In the genomic region with DNA sequence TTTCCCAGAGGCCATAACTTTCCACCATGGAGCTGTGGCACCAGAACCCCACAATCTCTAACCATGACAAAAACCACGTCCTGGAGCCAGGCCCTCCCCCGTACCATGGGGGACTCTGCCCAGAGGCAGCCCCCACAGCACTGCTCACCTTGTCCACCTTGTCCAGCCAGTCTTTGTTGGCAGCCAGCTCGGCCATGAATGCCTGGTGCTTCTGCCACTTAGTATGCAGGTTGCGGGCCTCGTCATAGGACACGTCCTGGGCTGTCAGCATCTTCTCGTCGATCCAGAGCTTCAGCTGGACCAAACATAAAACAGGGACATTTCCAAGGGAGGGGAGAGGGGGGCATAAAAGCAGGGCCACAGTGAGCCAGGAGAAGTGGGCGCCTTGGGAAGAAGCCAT, we compare ENCODE assay signal across 23 cellular contexts. TPM values are rescaled to one million over a fixed set of nuclear protein-coding genes. Genes with fewer than 3 reads are reported as not detected.
DNase-seq lines count a peak whose midpoint lies in the region; TF ChIP-seq lines count a peak whose summit lies in the region.
"Had no signal": no experiment of that assay in that cellular context is flagged by ENCODE, and none has a peak within 500 bp of the region (broad histone marks: within the 10 kb centered on the region; RNA-seq: fewer than 3 reads in every experiment).

No MANE protein-coding gene starts in this region.

- H3K27me3 ChIP-seq in neural progenitor cell = no peaks in the 10 kb centered on the region
- H3K27me3 ChIP-seq: BE2C, BLaER1 had no signal

- peaks cover 6% of the 10 kb centered on the region for H3F3A ChIP-seq in neural progenitor cell (ENCODE audit: low read depth)

- peaks cover 8% of the 10 kb centered on the region; the same call in 1 of the 2 replicates for H3K36me3 ChIP-seq in KOPT-K1 (ENCODE audit: insufficient read depth, low read length)
- H3K36me3 ChIP-seq in neural progenitor cell = no peaks in the 10 kb centered on the region

- no peaks in the 10 kb centered on the region for H3K79me2 ChIP-seq in neural progenitor cell (ENCODE audit: low read depth)

- H2AFZ ChIP-seq in neural progenitor cell (replicated peaks) = no peak overlapping the region

- H3K4me1 Mint-ChIP-seq in neural progenitor cell = peaks cover 3% of the 10 kb centered on the region
- H3K4me1 Mint-ChIP-seq: CD4-positive, alpha-beta memory T cell had no signal

- H3K4me3 Mint-ChIP-seq in neural progenitor cell = no peak overlapping the region
- H3K4me3 Mint-ChIP-seq: CD14-positive monocyte; CD4-positive, alpha-beta memory T cell; CD4-positive, CD25-positive, alpha-beta regulatory T cell; CD8-positive, alpha-beta memory T cell had no signal

- peak overlapping the region; percentile 82 for H3K27ac Mint-ChIP-seq in neural progenitor cell
- H3K27ac Mint-ChIP-seq: CD14-positive monocyte; CD4-positive, alpha-beta memory T cell; CD4-positive, CD25-positive, alpha-beta regulatory T cell had no signal

- TF ChIP-seq CTCF in neural progenitor cell (IDR thresholded peaks at IDR 0.05) = no peak

- H3K27me3 Mint-ChIP-seq in neural progenitor cell (ENCODE audit: insufficient read depth, low read depth) = peaks cover 11% of the 10 kb centered on the region

- H3K27ac ChIP-seq in KOPT-K1 (ENCODE audit: low read depth, low read length, poor library complexity, severe bottlenecking) = peak overlapping the region; percentile 75
- H3K27ac ChIP-seq in neural progenitor cell = no peak overlapping the region
- H3K27ac ChIP-seq: BLaER1 had no signal

- H3K9me3 ChIP-seq in KOPT-K1 (ENCODE audit: insufficient read depth, low read length, poor library complexity, severe bottlenecking) (no peaks in the 10 kb centered on the region), neural progenitor cell (ENCODE audit: low read depth) (no peaks in the 10 kb centered on the region)
- H3K9me3 ChIP-seq: BE2C, BLaER1 had no signal

- H3K36me3 Mint-ChIP-seq in neural progenitor cell = peaks cover 11% of the 10 kb centered on the region
- H3K36me3 Mint-ChIP-seq: CD14-positive monocyte; CD4-positive, alpha-beta memory T cell; CD4-positive, CD25-positive, alpha-beta regulatory T cell; CD8-positive, alpha-beta memory T cell had no signal

- no peak overlapping the region for H3K4me2 ChIP-seq in neural progenitor cell
- H3K4me2 ChIP-seq: BLaER1 had no signal

- H3K9me3 Mint-ChIP-seq in neural progenitor cell = no peaks in the 10 kb centered on the region
- H3K9me3 Mint-ChIP-seq: CD8-positive, alpha-beta memory T cell had no signal

- DNase-seq in neural progenitor cell (ENCODE audit: low spot score) (no peak), SW480 (ENCODE audit: low spot score) (no peak)
- DNase-seq in activated naive CD4-positive, alpha-beta T cell treated with Interleukin-2 at 50 U/mL for 16 hours = no peak
- no peak for DNase-seq in effector CD8-positive, alpha-beta T cell (lab: John Stamatoyannopoulos, UW)
- DNase-seq: 8988T; ACHN; BE2C; C1 segment of cervical spinal cord; CD4-positive, alpha-beta memory T cell; CD4-positive, CD25-positive, alpha-beta regulatory T cell; CD8-positive, alpha-beta memory T cell; COR-L47; DMS 273 treated with DMSO at 0.1 percent for 48 hours; DMS153; DMS53; DMS79; DND-41; EL; GDM1 had no signal

- no peak overlapping the region for H3K4me3 ChIP-seq in neural progenitor cell
- H3K4me3 ChIP-seq: BLaER1, GM12878 had no signal

- H4K20me1 ChIP-seq in neural progenitor cell (ENCODE audit: low read depth) = no peaks in the 10 kb centered on the region

- no peaks in the 10 kb centered on the region for H3K4me1 ChIP-seq in neural progenitor cell
- H3K4me1 ChIP-seq: BLaER1 had no signal

- H3K9ac ChIP-seq in neural progenitor cell = no peak overlapping the region

RNA-seq across cellular contexts. Expression of a gene that starts 20.8 kb away (rescaled TPM):
- total RNA-seq in neural progenitor cell (ENCODE audit: low replicate concordance) = 30.2 and 40.6 TPM in 2 replicates

RNA-seq across cellular contexts. Expression of a gene that starts 30.5 kb away (rescaled TPM):
- 14.5 and 51.7 TPM in 2 replicates for total RNA-seq in neural progenitor cell (ENCODE audit: low replicate concordance)
- total RNA-seq: CD4-positive, alpha-beta memory T cell had no signal

RNA-seq across cellular contexts. Expression of a gene that starts 60.0 kb away (rescaled TPM):
- total RNA-seq in neural progenitor cell (ENCODE audit: low replicate concordance) = 172 and 206 TPM in 2 replicates
